1 cellular context compared by ENCODE assay signal in genomic region chr9:38421498-38422211, GRCh38.
TF ChIP-seq lines count a peak whose summit lies in the region.

No MANE protein-coding gene starts in this region.

TF ChIP-seq in H1, 55 proteins besides CTCF, POLR2A, EP300 and RAD21 (continued from another document):
- TF ChIP-seq ATF2 (IDR thresholded peaks at IDR 0.05; ENCODE audit: low read length) (no peak), HDAC2 (IDR thresholded peaks at IDR 0.05; ENCODE audit: borderline replicate concordance in 1 of 2, low read depth in 2 of 2, low read length in 2 of 2) (no peak), ASH2L (IDR thresholded peaks at IDR 0.05; ENCODE audit: low read length) (no peak), POU5F1 (IDR thresholded peaks at IDR 0.05; ENCODE audit: low read depth, low read length) (no peak), SP4 (IDR thresholded peaks at IDR 0.05; ENCODE audit: low read length) (no peak)
